Comparison of ENCODE assay signal across 11 cellular contexts in the genomic region with DNA sequence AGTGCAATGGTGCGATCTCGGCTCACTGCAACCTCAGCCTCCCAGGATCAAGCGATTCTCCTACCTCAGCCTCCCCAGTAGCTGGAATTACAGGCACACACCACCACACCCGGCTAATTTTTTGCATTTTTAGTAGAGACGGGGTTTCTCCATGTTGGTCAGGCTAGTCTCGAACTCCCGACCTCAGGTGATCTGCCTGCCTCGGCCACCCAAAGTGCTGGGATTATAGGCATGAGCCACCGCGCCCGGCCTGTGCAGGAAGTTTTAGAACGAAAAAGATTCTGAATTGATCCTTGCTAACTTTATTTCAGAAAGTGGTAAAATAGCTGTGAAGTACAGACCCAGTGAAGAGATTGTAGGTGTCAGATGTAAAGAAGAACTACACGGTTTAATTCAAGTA. TPM values are rescaled to one million over a fixed set of nuclear protein-coding genes. Genes with fewer than 3 reads are reported as not detected.
A peak's percentile ranks its signal among the peaks of the same experiment; 100 is the strongest.
DNase-seq lines count a peak whose midpoint lies in the region; ATAC-seq and TF ChIP-seq lines count a peak whose summit lies in the region.
"Not testable (repeated sequence)": the region's sequence is repeated elsewhere in the genome, so short reads cannot be mapped to it uniquely, and the experiment has no call there.
"Had no signal": no experiment of that assay in that cellular context is flagged by ENCODE, and none has a peak within 500 bp of the region (broad histone marks: within the 10 kb centered on the region; RNA-seq: fewer than 3 reads in every experiment).

No MANE protein-coding gene starts in this region.

- not testable (repeated sequence) for H3K9ac ChIP-seq in iPS-20b (ENCODE audit: low read depth, low read length)

- peaks cover 12% of the 10 kb centered on the region for H3K27me3 Mint-ChIP-seq in CD4-positive, alpha-beta T cell
- H3K27me3 Mint-ChIP-seq in HFFc6 (ENCODE audit: insufficient read depth) = peaks cover 34% of the 10 kb centered on the region
- H3K27me3 Mint-ChIP-seq in activated naive CD8-positive, alpha-beta T cell treated with anti-CD3 and anti-CD28 coated beads, Interleukin-2, amount 50 U/mL, for 24 hours = peaks cover 20% of the 10 kb centered on the region
- not testable (repeated sequence) for H3K27me3 Mint-ChIP-seq in chondrocyte (ENCODE audit: low read depth)
- peaks cover 28% of the 10 kb centered on the region for H3K27me3 Mint-ChIP-seq in nephron (ENCODE audit: low read depth)
- H3K27me3 Mint-ChIP-seq in stimulated activated naive CD8-positive, alpha-beta T cell treated with anti-CD3 and anti-CD28 coated beads, Interleukin-15, amount 100 ng/mL, for 72 hours = peaks cover 35% of the 10 kb centered on the region

- ATAC-seq in CD4-positive, alpha-beta T cell (ENCODE audit: poor library complexity); activated naive CD8-positive, alpha-beta T cell treated with anti-CD3 and anti-CD28 coated beads, Interleukin-2, amount 50 U/mL, for 24 hours; stimulated activated naive CD8-positive, alpha-beta T cell treated with anti-CD3 and anti-CD28 coated beads, Interleukin-15, amount 100 ng/mL, for 72 hours: not testable (repeated sequence)

- not testable (repeated sequence) for H3K36me3 ChIP-seq in iPS-20b (ENCODE audit: insufficient read depth, low read depth, low read length)

- not testable (repeated sequence) for H3K4me1 ChIP-seq in iPS-20b (ENCODE audit: insufficient read depth, low read length)

- H3K27me3 ChIP-seq in CD4-positive, alpha-beta T cell (ENCODE audit: control insufficient read depth, insufficient read depth, low read length) = not testable (repeated sequence)
- peaks cover 31% of the 10 kb centered on the region for H3K27me3 ChIP-seq in iPS-20b (ENCODE audit: insufficient read depth, low read length)

- H3K4me3 ChIP-seq in iPS-20b (ENCODE audit: low read length) = peak overlapping the region; percentile 71; the same call in 1 of the 2 replicates

- DNase-seq in CD4-positive, alpha-beta T cell; HFFc6; activated naive CD8-positive, alpha-beta T cell treated with anti-CD3 and anti-CD28 coated beads, Interleukin-2, amount 50 U/mL, for 24 hours; chondrocyte (ENCODE audit: low spot score); stimulated activated naive CD8-positive, alpha-beta T cell treated with anti-CD3 and anti-CD28 coated beads, Interleukin-15, amount 100 ng/mL, for 72 hours: not testable (repeated sequence)

- intact Hi-C loops in CD4-positive, alpha-beta T cell (cut with DNase I, micrococcal nuclease) = not testable (repeated sequence)

- H3K27ac ChIP-seq in CD4-positive, alpha-beta T cell (ENCODE audit: low read depth, low read length); iPS-20b (ENCODE audit: low read length): not testable (repeated sequence)
- H3K27ac ChIP-seq in VCaP = peak overlapping the region; percentile 42; the same call in 1 of the 2 replicates

- peak overlapping the region; percentile 35 for H3K4me3 Mint-ChIP-seq in CD4-positive, alpha-beta T cell
- H3K4me3 Mint-ChIP-seq in HFFc6 = peak overlapping the region; percentile 77; the same call in 1 of the 2 replicates
- H3K4me3 Mint-ChIP-seq in activated naive CD8-positive, alpha-beta T cell treated with anti-CD3 and anti-CD28 coated beads, Interleukin-2, amount 50 U/mL, for 24 hours = peak overlapping the region; percentile 36
- peak overlapping the region; percentile 68 for H3K4me3 Mint-ChIP-seq in chondrocyte (ENCODE audit: unreplicated experiment)
- peak overlapping the region; percentile 64 to 81 (median 75) for H3K4me3 Mint-ChIP-seq in nephron
- peak overlapping the region; percentile 24 to 69 for H3K4me3 Mint-ChIP-seq in stimulated activated naive CD8-positive, alpha-beta T cell treated with anti-CD3 and anti-CD28 coated beads, Interleukin-15, amount 100 ng/mL, for 72 hours

- CTCF ChIA-PET in CD4-positive, alpha-beta T cell (lab: Charles Lee) = interaction anchor here (1.0 kb wide), 1 partner anchor 148 kb away, joined by 3 read pairs; no protein-coding TSS in a partner anchor

- not testable (repeated sequence) for H3K9me3 Mint-ChIP-seq in CD4-positive, alpha-beta T cell; HFFc6; activated naive CD8-positive, alpha-beta T cell treated with anti-CD3 and anti-CD28 coated beads, Interleukin-2, amount 50 U/mL, for 24 hours; chondrocyte (ENCODE audit: low read depth); nephron; stimulated activated naive CD8-positive, alpha-beta T cell treated with anti-CD3 and anti-CD28 coated beads, Interleukin-15, amount 100 ng/mL, for 72 hours

- POLR2A ChIA-PET in CD4-positive, alpha-beta T cell (lab: Charles Lee) = interaction anchor here (3.1 kb wide), 1 partner anchor 8 kb away, joined by 12 read pairs; no protein-coding TSS in a partner anchor

- peaks cover 15% of the 10 kb centered on the region for H3K4me1 Mint-ChIP-seq in CD4-positive, alpha-beta T cell (ENCODE audit: low read depth)
- H3K4me1 Mint-ChIP-seq in HFFc6 (ENCODE audit: low read depth); activated naive CD8-positive, alpha-beta T cell treated with anti-CD3 and anti-CD28 coated beads, Interleukin-2, amount 50 U/mL, for 24 hours: not testable (repeated sequence)
- H3K4me1 Mint-ChIP-seq in chondrocyte (ENCODE audit: low read depth) (peaks cover 14% of the 10 kb centered on the region), nephron (peaks cover 12% of the 10 kb centered on the region)
- peaks cover 16% of the 10 kb centered on the region for H3K4me1 Mint-ChIP-seq in stimulated activated naive CD8-positive, alpha-beta T cell treated with anti-CD3 and anti-CD28 coated beads, Interleukin-15, amount 100 ng/mL, for 72 hours

- not testable (repeated sequence) for TF ChIP-seq CTCF in CD4-positive, alpha-beta T cell (IDR thresholded peaks at IDR 0.05); HFFc6 (IDR thresholded peaks at IDR 0.05); VCaP (conservative IDR thresholded peaks at IDR 0.05); chondrocyte (IDR thresholded peaks at IDR 0.05); nephron (IDR thresholded peaks at IDR 0.05; ENCODE audit: unreplicated experiment in 3 of 3)

- not testable (repeated sequence) for H3K36me3 Mint-ChIP-seq in CD4-positive, alpha-beta T cell (ENCODE audit: low read depth); HFFc6 (ENCODE audit: low read depth); activated naive CD8-positive, alpha-beta T cell treated with anti-CD3 and anti-CD28 coated beads, Interleukin-2, amount 50 U/mL, for 24 hours (ENCODE audit: low read depth); chondrocyte (ENCODE audit: low read depth); nephron (ENCODE audit: low read depth)

- H3K27ac Mint-ChIP-seq in CD4-positive, alpha-beta T cell; HFFc6; activated naive CD8-positive, alpha-beta T cell treated with anti-CD3 and anti-CD28 coated beads, Interleukin-2, amount 50 U/mL, for 24 hours; chondrocyte (ENCODE audit: unreplicated experiment); stimulated activated naive CD8-positive, alpha-beta T cell treated with anti-CD3 and anti-CD28 coated beads, Interleukin-15, amount 100 ng/mL, for 72 hours: not testable (repeated sequence)
- peak overlapping the region in 1 of 3 experiments; percentile 12 for H3K27ac Mint-ChIP-seq in nephron

- H3K9me3 ChIP-seq in CD4-positive, alpha-beta T cell (ENCODE audit: control insufficient read depth, low read length); iPS-20b (ENCODE audit: insufficient read depth, low read depth, low read length): not testable (repeated sequence)

RNA-seq across cellular contexts. Expression of a gene that starts 59.1 kb away (rescaled TPM):
- total RNA-seq in CD4-positive, alpha-beta T cell = not detected
- not detected for total RNA-seq in HFFc6 (2021; fragmentation: NEBNext Ultra II Directional; extraction: Animal tissue kit (Norgen Biotek cat#: 25700))
- total RNA-seq in chondrocyte = not detected in 3 replicates
- total RNA-seq: CD4-positive, alpha-beta memory T cell; Daoy; HT1080 had no signal
